Comparison of ENCODE assay signal across 8 cellular contexts in the genomic region with DNA sequence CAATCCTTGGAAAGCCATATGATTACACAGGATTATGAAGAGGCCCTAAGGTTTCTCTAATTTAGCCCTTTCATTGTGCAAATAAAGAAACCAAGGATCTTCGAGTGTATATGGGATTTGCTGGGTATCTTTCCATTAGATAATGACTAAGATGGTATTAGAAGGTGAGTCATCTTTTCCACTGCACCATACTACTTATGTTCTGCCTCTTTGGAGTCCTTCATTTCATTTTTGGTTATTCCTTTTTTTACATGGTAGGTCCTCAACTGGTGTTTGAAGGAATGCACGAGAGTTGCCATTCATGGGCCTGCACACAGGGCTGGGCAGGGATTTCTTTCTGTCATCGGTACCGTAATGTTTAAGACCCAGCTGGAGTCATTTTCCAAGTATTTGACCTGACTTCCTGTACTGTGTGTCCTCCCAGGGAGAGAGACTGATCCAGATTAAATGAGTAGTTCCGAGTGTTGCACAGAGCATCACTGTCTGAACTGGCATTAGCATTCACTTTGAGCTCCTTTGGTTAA.
DNase-seq lines count a peak whose midpoint lies in the region; ATAC-seq, FAIRE-seq and TF ChIP-seq lines count a peak whose summit lies in the region.

No MANE protein-coding gene starts in this region.

- peaks cover 0 to 25% (median 3%) of the 10 kb centered on the region in 4 donors for H3K4me1 ChIP-seq in Peyer's patch
- H3K4me1 ChIP-seq in kidney (ENCODE audit: control insufficient read depth in 1 of 2, insufficient read depth in 1 of 2, low read depth in 1 of 2, low read length in 2 of 2), result peaks cover 0 to 6% of the 10 kb centered on the region in 2 donors

- H3K27me3 ChIP-seq in Peyer's patch (no peaks in the 10 kb centered on the region), dorsolateral prefrontal cortex (no peaks in the 10 kb centered on the region)

- no peaks in the 10 kb centered on the region for H3K9me3 Mint-ChIP-seq in osteocyte (ENCODE audit: unreplicated experiment)

- H3K27ac ChIP-seq in Peyer's patch (peak overlapping the region; percentile 60 to 72 (median 65)), dorsolateral prefrontal cortex (peak overlapping the region in 48 of 59 donors; percentile 5 to 75 (median 48)), kidney (ENCODE audit: low read depth in 2 of 2, low read length in 2 of 2) (no peak overlapping the region)

- peak overlapping the region; percentile 90 for H3K27ac Mint-ChIP-seq in osteocyte (ENCODE audit: unreplicated experiment)

- ATAC-seq in GM21619 (IDR thresholded peaks at IDR 0.05; ENCODE audit: unreplicated experiment), result no peak
- no peak for ATAC-seq in HG03565 (IDR thresholded peaks at IDR 0.05; ENCODE audit: unreplicated experiment)

- H3K36me3 ChIP-seq in Peyer's patch, result no peaks in the 10 kb centered on the region
- H3K36me3 ChIP-seq in kidney (ENCODE audit: control insufficient read depth in 1 of 2, insufficient read depth in 2 of 2, low read length in 2 of 2), result no peaks in the 10 kb centered on the region

- no peak overlapping the region for H3K4me3 Mint-ChIP-seq in osteocyte (ENCODE audit: unreplicated experiment)

- peaks cover 25% of the 10 kb centered on the region for H3K4me1 Mint-ChIP-seq in osteocyte (ENCODE audit: unreplicated experiment)

- H3K4me3 ChIP-seq in Peyer's patch (no peak overlapping the region), dorsolateral prefrontal cortex (no peak overlapping the region), kidney (ENCODE audit: low read length in 2 of 2) (no peak overlapping the region)

- no peak overlapping the region for H3K9ac ChIP-seq in kidney (ENCODE audit: low read length in 2 of 2)

- intact Hi-C loops in dorsolateral prefrontal cortex (cut with DNase I) (no loop called here), kidney (cut with DNase I) (no loop called here)

- TF ChIP-seq POLR2A in Peyer's patch (IDR thresholded peaks at IDR 0.05), result no peak

- DNase-seq in COLO829 (ENCODE audit: low spot score) (peak; percentile 27), Peyer's patch (no peak), dorsolateral prefrontal cortex (peak in 1 of 10 donors; percentile 16), osteocyte (ENCODE audit: extremely low spot score, unreplicated experiment) (no peak), kidney (no peak)
- no peak for DNase-seq in stimulated activated CD4-positive, alpha-beta T cell treated with anti-CD3 and anti-CD28 coated beads, Interleukin-2, amount 100 ng/mL, for 48 hours

- no peaks in the 10 kb centered on the region for H3K27me3 Mint-ChIP-seq in osteocyte (ENCODE audit: unreplicated experiment)

- no peaks in the 10 kb centered on the region for H3K36me3 Mint-ChIP-seq in osteocyte (ENCODE audit: unreplicated experiment)

- H3K9me3 ChIP-seq in Peyer's patch, result no peaks in the 10 kb centered on the region
- H3K9me3 ChIP-seq in kidney (ENCODE audit: control insufficient read depth in 1 of 2, low read length in 2 of 2), result no peaks in the 10 kb centered on the region

- no peak for TF ChIP-seq CTCF in Peyer's patch (IDR thresholded peaks at IDR 0.05)
- no peak for TF ChIP-seq CTCF in dorsolateral prefrontal cortex (IDR thresholded peaks at IDR 0.05 in 54 of 56, conservative IDR thresholded peaks at IDR 0.05 in 2 of 56; ENCODE audit: low read depth in 1 of 56, partially characterized antibody in 56 of 56)
- TF ChIP-seq CTCF in osteocyte (IDR thresholded peaks at IDR 0.05), result no peak
- no peak for TF ChIP-seq CTCF in kidney (IDR thresholded peaks at IDR 0.05; ENCODE audit: borderline replicate concordance, extremely low read depth, insufficient read depth)

- FAIRE-seq in kidney (lab: Jason Lieb, UNC), result no peak

Comparison
In these comparisons a context has a peak if more than half of its experiments do, and no peak if none do; other contexts are left out.
1. H3K27ac ChIP-seq: peak in Peyer's patch (4 of 4) and dorsolateral prefrontal cortex (48 of 59); none in kidney (0 of 2).